In genomic region chr4:60250657-60251056, GRCh38 we compare ENCODE assay signal across 27 cellular contexts.
"Had no signal": no experiment of that assay in that cellular context is flagged by ENCODE, and none has a peak within 500 bp of the region (broad histone marks: within the 10 kb centered on the region; RNA-seq: fewer than 3 reads in every experiment).

No MANE protein-coding gene starts in this region.

- H3K9me3 ChIP-seq: left lung, lower lobe of right lung, ovary, right atrium auricular region, sigmoid colon, spleen, suprapubic skin, thoracic aorta, tibial artery, upper lobe of right lung had no signal

- H3K9me3 Mint-ChIP-seq: nephron progenitor cell had no signal

- H3K4me3 Mint-ChIP-seq: immature natural killer cell; naive thymus-derived CD8-positive, alpha-beta T cell; nephron progenitor cell; stimulated activated effector memory CD8-positive, alpha-beta T cell treated with anti-CD3 and anti-CD28 coated beads, Interleukin-12 subunit alpha, Interleukin-12 subunit beta, amount 100 ng/mL, for 72 hours; stimulated activated naive CD8-positive, alpha-beta T cell treated with anti-CD3 and anti-CD28 coated beads, Interleukin-15, Interleukin-2, amounts not matched to agents 100 ng/mL and 50 ng/mL, for 24 hours had no signal

- DNase-seq: hypothalamus; immature natural killer cell; kidney; left colon; left lung; lower lobe of right lung; mammary epithelial cell; mesenchymal stem cell; naive thymus-derived CD8-positive, alpha-beta T cell; nephron progenitor cell; ovary; sigmoid colon; small intestine; spleen; stimulated activated CD4-positive, alpha-beta T cell treated with anti-CD3 and anti-CD28 coated beads, Interleukin-4, amount 100 ng/mL, for 24 hours; stimulated activated naive CD4-positive, alpha-beta T cell; tibial artery; trophoblast cell; upper lobe of right lung had no signal

- H3K27me3 ChIP-seq: left lung, ovary, right atrium auricular region, sigmoid colon, spleen, suprapubic skin, tibial artery, upper lobe of right lung had no signal

- H3K27me3 Mint-ChIP-seq: naive thymus-derived CD8-positive, alpha-beta T cell; progenitor cell of endocrine pancreas; stimulated activated naive CD8-positive, alpha-beta T cell treated with anti-CD3 and anti-CD28 coated beads, Interleukin-15, Interleukin-2, amounts not matched to agents 100 ng/mL and 50 ng/mL, for 24 hours had no signal

- H3K27ac ChIP-seq: left lung, lower lobe of right lung, ovary, right atrium auricular region, sigmoid colon, spleen, suprapubic skin, thoracic aorta, tibial artery, upper lobe of right lung had no signal

- ATAC-seq: left colon; left lung; lower lobe of right lung; naive thymus-derived CD8-positive, alpha-beta T cell; stimulated activated effector memory CD8-positive, alpha-beta T cell treated with anti-CD3 and anti-CD28 coated beads, Interleukin-12 subunit alpha, Interleukin-12 subunit beta, amount 100 ng/mL, for 72 hours; upper lobe of right lung had no signal

- H3K4me3 ChIP-seq: left lung, lower lobe of right lung, ovary, right atrium auricular region, sigmoid colon, spleen, suprapubic skin, thoracic aorta, tibial artery, upper lobe of right lung had no signal

- H3K4me1 Mint-ChIP-seq: immature natural killer cell; naive thymus-derived CD8-positive, alpha-beta T cell; nephron progenitor cell; stimulated activated effector memory CD8-positive, alpha-beta T cell treated with anti-CD3 and anti-CD28 coated beads, Interleukin-12 subunit alpha, Interleukin-12 subunit beta, amount 100 ng/mL, for 72 hours had no signal

- FAIRE-seq: islet of Langerhans, kidney, small intestine, urothelium cell line had no signal

- H3K36me3 Mint-ChIP-seq: immature natural killer cell; naive thymus-derived CD8-positive, alpha-beta T cell; stimulated activated effector memory CD8-positive, alpha-beta T cell treated with anti-CD3 and anti-CD28 coated beads, Interleukin-12 subunit alpha, Interleukin-12 subunit beta, amount 100 ng/mL, for 72 hours had no signal

- H3K27ac Mint-ChIP-seq: immature natural killer cell; naive thymus-derived CD8-positive, alpha-beta T cell; nephron progenitor cell; progenitor cell of endocrine pancreas; stimulated activated effector memory CD8-positive, alpha-beta T cell treated with anti-CD3 and anti-CD28 coated beads, Interleukin-12 subunit alpha, Interleukin-12 subunit beta, amount 100 ng/mL, for 72 hours; stimulated activated naive CD8-positive, alpha-beta T cell treated with anti-CD3 and anti-CD28 coated beads, Interleukin-15, Interleukin-2, amounts not matched to agents 100 ng/mL and 50 ng/mL, for 24 hours had no signal

- H3K4me1 ChIP-seq: left lung, lower lobe of right lung, right atrium auricular region, sigmoid colon, spleen, suprapubic skin, tibial artery, upper lobe of right lung had no signal

- H3K36me3 ChIP-seq: left lung, lower lobe of right lung, ovary, right atrium auricular region, sigmoid colon, spleen, suprapubic skin, thoracic aorta, tibial artery, upper lobe of right lung had no signal
